2 cellular contexts compared by ENCODE assay signal in genomic region chr1:59342801-59343575, GRCh38.
TF ChIP-seq lines count a peak whose summit lies in the region.

No MANE protein-coding gene starts in this region.

TF ChIP-seq in HepG2, 621 proteins besides CTCF, POLR2A, EP300 and RAD21:
- no peak for TF ChIP-seq FIP1L1 (IDR thresholded peaks at IDR 0.05; ENCODE audit: borderline replicate concordance, insufficient read depth, low read depth, low read length)
- TF ChIP-seq MAFF (IDR thresholded peaks at IDR 0.05; ENCODE audit: low read depth, low read length) = peak; percentile 72
- peak; percentile 25 for TF ChIP-seq TEAD3 (CRISPR knock-in tag; optimal IDR thresholded peaks at IDR 0.05; ENCODE audit: borderline replicate concordance)
- TF ChIP-seq MAFK (conservative IDR thresholded peaks at IDR 0.05 in 1 of 2, IDR thresholded peaks at IDR 0.05 in 1 of 2; ENCODE audit: low read length in 2 of 2) = peak; percentile 83 to 85
- TF ChIP-seq FOXO4 (CRISPR knock-in tag; conservative IDR thresholded peaks at IDR 0.05) = 0 out of 2 replicates have a peak, but pooled peaks have one; percentile 28
TF ChIP-seq in HepG2: peak in this region for 4.

TF ChIP-seq in PFSK-1, 5 proteins besides CTCF, POLR2A, EP300 and RAD21:
- TF ChIP-seq REST (IDR thresholded peaks at IDR 0.05; ENCODE audit: insufficient read depth in 1 of 2, low read depth in 2 of 2, low read length in 2 of 2) (peak; percentile 33 to 83; a peak in 2 of 4 replicates), SIN3A (IDR thresholded peaks at IDR 0.05; ENCODE audit: borderline replicate concordance, insufficient read depth, low read length) (no peak)
